15 cellular contexts compared by ENCODE assay signal in genomic region chr22:44577391-44578114, GRCh38.
"Had no signal": no experiment of that assay in that cellular context is flagged by ENCODE, and none has a peak within 500 bp of the region (broad histone marks: within the 10 kb centered on the region; RNA-seq: fewer than 3 reads in every experiment).

No MANE protein-coding gene starts in this region.

- H3K36me3 Mint-ChIP-seq: naive B cell had no signal

- H3K4me1 ChIP-seq: gastrocnemius medialis had no signal

- H3K27ac Mint-ChIP-seq: naive B cell had no signal

- H3K36me3 ChIP-seq: gastrocnemius medialis, tibial artery had no signal

- H3K9me3 ChIP-seq: gastrocnemius medialis, tibial artery had no signal

- ATAC-seq: gastrocnemius medialis had no signal

- H3K4me1 Mint-ChIP-seq: naive B cell had no signal

- H3K27ac ChIP-seq: coronary artery, epithelial cell of prostate, gastrocnemius medialis, skin epidermis, tibial artery had no signal

- DNase-seq: activated CD4-positive, alpha-beta T cell treated with anti-CD3 and anti-CD28 coated beads for 1 hour; activated CD4-positive, alpha-beta T cell treated with anti-CD3 and anti-CD28 coated beads, Interleukin-2, amount 50 U/mL, for 48 hours; activated gamma-delta T cell treated with Interleukin-2 at 50 U/mL for 16 hours; caudate nucleus; effector CD8-positive, alpha-beta T cell; gastrocnemius medialis; kidney; naive B cell; retina; T-helper 2 cell had no signal

- H3K9me3 Mint-ChIP-seq: naive B cell had no signal

- H3K4me3 ChIP-seq: coronary artery, gastrocnemius medialis, lung, skin epidermis, tibial artery had no signal
